In genomic region chr13:44116562-44117315, GRCh38 we compare ENCODE assay signal across 8 cellular contexts.
DNase-seq lines count a peak whose midpoint lies in the region; ATAC-seq and TF ChIP-seq lines count a peak whose summit lies in the region.

No MANE protein-coding gene starts in this region.

- peaks cover 10 to 15% (median 13%) of the 10 kb centered on the region in 4 donors for H3K4me1 ChIP-seq in upper lobe of left lung

- no peaks in the 10 kb centered on the region for H3K9me3 Mint-ChIP-seq in activated T-cell treated with anti-CD3 and anti-CD28 coated beads, Interleukin-2, amount 50 U/mL, for 4 hours
- no peaks in the 10 kb centered on the region for H3K9me3 Mint-ChIP-seq in activated T-cell treated with anti-CD3 and anti-CD28 coated beads, Interleukin-2, amount 50 U/mL, for 24 hours
- H3K9me3 Mint-ChIP-seq in brain: peaks cover 0 to 2% (median 0%) of the 10 kb centered on the region in 5 experiments

- H3K27ac Mint-ChIP-seq in activated T-cell treated with anti-CD3 and anti-CD28 coated beads, Interleukin-2, amount 50 U/mL, for 24 hours: no peak overlapping the region
- peak overlapping the region in 3 of 5 experiments; percentile 33 to 74 (median 49) for H3K27ac Mint-ChIP-seq in brain

- H3K4me3 Mint-ChIP-seq in activated T-cell treated with anti-CD3 and anti-CD28 coated beads, Interleukin-2, amount 50 U/mL, for 4 hours: peak overlapping the region; percentile 37
- H3K4me3 Mint-ChIP-seq in activated T-cell treated with anti-CD3 and anti-CD28 coated beads, Interleukin-2, amount 50 U/mL, for 24 hours: no peak overlapping the region
- peak overlapping the region in 1 of 5 experiments; percentile 38 for H3K4me3 Mint-ChIP-seq in brain

- no peak for TF ChIP-seq POLR2A in upper lobe of left lung (IDR thresholded peaks at IDR 0.05)

- no peaks in the 10 kb centered on the region for H3K27me3 ChIP-seq in upper lobe of left lung

- no peaks in the 10 kb centered on the region for H3K9me3 ChIP-seq in upper lobe of left lung

- no peak for DNase-seq in activated T-cell treated with anti-CD3 and anti-CD28 coated beads, Interleukin-2, amount 50 U/mL, for 4 hours
- DNase-seq in activated T-cell treated with anti-CD3 and anti-CD28 coated beads, Interleukin-2, amount 50 U/mL, for 24 hours: no peak
- DNase-seq in left lobe of liver (ENCODE audit: low spot score) (peak; percentile 53), upper lobe of left lung (no peak), midbrain (lab: John Stamatoyannopoulos, UW) (no peak), HuH-7 (ENCODE audit: low spot score) (no peak)

- WGBS in upper lobe of left lung, 2 donors: 56 to 59% methylated on average over 7 of the region's 7 CpGs

- peak overlapping the region; percentile 24 to 61 (median 36) for H3K27ac ChIP-seq in upper lobe of left lung

- no peak for TF ChIP-seq EP300 in upper lobe of left lung (IDR thresholded peaks at IDR 0.05)

- peak in 1 of 2 donors; percentile 63 for ATAC-seq in activated T-cell treated with anti-CD3 and anti-CD28 coated beads, Interleukin-2, amount 50 U/mL, for 4 hours
- ATAC-seq in left lobe of liver: peak; percentile 89
- peak in 1 of 2 donors; percentile 61 for ATAC-seq in upper lobe of left lung (ENCODE audit: low FRiP score in 2 of 2)
- no peak for ATAC-seq in HG02973 (IDR thresholded peaks at IDR 0.05; ENCODE audit: unreplicated experiment)

- no peaks in the 10 kb centered on the region for H3K36me3 ChIP-seq in upper lobe of left lung

- H3K4me1 Mint-ChIP-seq in activated T-cell treated with anti-CD3 and anti-CD28 coated beads, Interleukin-2, amount 50 U/mL, for 4 hours (ENCODE audit: low read depth): peaks cover 22% of the 10 kb centered on the region
- H3K4me1 Mint-ChIP-seq in activated T-cell treated with anti-CD3 and anti-CD28 coated beads, Interleukin-2, amount 50 U/mL, for 24 hours (ENCODE audit: low read depth): peaks cover 17% of the 10 kb centered on the region
- H3K4me1 Mint-ChIP-seq in brain: peaks cover 61% of the 10 kb centered on the region

- H3K27me3 Mint-ChIP-seq in activated T-cell treated with anti-CD3 and anti-CD28 coated beads, Interleukin-2, amount 50 U/mL, for 4 hours (ENCODE audit: low read depth): no peaks in the 10 kb centered on the region
- H3K27me3 Mint-ChIP-seq in activated T-cell treated with anti-CD3 and anti-CD28 coated beads, Interleukin-2, amount 50 U/mL, for 24 hours: no peaks in the 10 kb centered on the region
- peaks cover 4% of the 10 kb centered on the region for H3K27me3 Mint-ChIP-seq in brain

- H3K36me3 Mint-ChIP-seq in activated T-cell treated with anti-CD3 and anti-CD28 coated beads, Interleukin-2, amount 50 U/mL, for 4 hours (ENCODE audit: insufficient read depth): no peaks in the 10 kb centered on the region
- no peaks in the 10 kb centered on the region for H3K36me3 Mint-ChIP-seq in activated T-cell treated with anti-CD3 and anti-CD28 coated beads, Interleukin-2, amount 50 U/mL, for 24 hours (ENCODE audit: low read depth)
- no peaks in the 10 kb centered on the region for H3K36me3 Mint-ChIP-seq in brain

- H3K4me3 ChIP-seq in upper lobe of left lung: no peak overlapping the region

- TF ChIP-seq CTCF in brain (conservative IDR thresholded peaks at IDR 0.05) (no peak), upper lobe of left lung (IDR thresholded peaks at IDR 0.05) (peak in 1 of 6 experiments; percentile 8)
